ENCODE assay signal across 26 cellular contexts in the genomic region with DNA sequence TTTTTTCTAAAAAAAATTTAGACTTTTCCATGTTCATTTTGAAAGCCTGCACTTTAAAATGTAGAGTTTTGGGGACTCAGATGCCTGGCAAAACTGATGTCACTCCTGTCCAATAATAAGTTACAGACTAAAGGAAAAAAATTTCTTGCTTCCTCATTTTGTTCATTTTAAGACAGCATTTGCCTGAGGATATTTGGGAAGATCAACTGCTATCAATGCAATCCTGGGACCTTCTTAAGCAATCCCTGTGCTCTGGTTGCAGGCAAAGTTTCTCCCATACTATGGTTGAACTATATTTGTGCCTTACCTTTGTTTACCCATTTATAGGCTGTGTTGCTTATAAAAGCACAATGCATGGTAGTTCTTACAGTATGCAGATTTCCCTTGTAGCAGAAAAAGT.
A peak's percentile ranks its signal among the peaks of the same experiment; 100 is the strongest.
DNase-seq lines count a peak whose midpoint lies in the region; ATAC-seq, FAIRE-seq and TF ChIP-seq lines count a peak whose summit lies in the region.
"Had no signal": no experiment of that assay in that cellular context is flagged by ENCODE, and none has a peak within 500 bp of the region (broad histone marks: within the 10 kb centered on the region; RNA-seq: fewer than 3 reads in every experiment).

No MANE protein-coding gene starts in this region.

- intact Hi-C loops in MCF 10A (cut with micrococcal nuclease): no loop called here
- intact Hi-C loops in breast epithelium (cut with DNase I; ENCODE audit: low total_unique reads): no loop called here

- H3K27me3 ChIP-seq in breast epithelium (peaks cover 0 to 5% of the 10 kb centered on the region in 2 donors), bronchial epithelial cell (ENCODE audit: control insufficient read depth, insufficient read depth, low read length) (no peaks in the 10 kb centered on the region), trophoblast cell (ENCODE audit: insufficient read depth, low read length) (no peaks in the 10 kb centered on the region)
- H3K27me3 ChIP-seq: BE2C had no signal

- H3K27me3 Mint-ChIP-seq in MCF 10A (ENCODE audit: insufficient read depth, unreplicated experiment): peaks cover 11% of the 10 kb centered on the region
- H3K27me3 Mint-ChIP-seq: CD4-positive, alpha-beta T cell; CD8-positive, alpha-beta memory T cell had no signal

- H3K4ac ChIP-seq in trophoblast cell (ENCODE audit: low read depth, low read length): no peak overlapping the region

- H2BK12ac ChIP-seq in trophoblast cell (ENCODE audit: low read length): no peak overlapping the region

- no peak overlapping the region for H2BK120ac ChIP-seq in trophoblast cell (ENCODE audit: insufficient read depth, low read length, poor library complexity)

- no TSS peak for BruUV-seq in MCF 10A (replicated peaks; lab: Mats Ljungman, UMichigan)

- H3K79me1 ChIP-seq in trophoblast cell (ENCODE audit: low read length): no peaks in the 10 kb centered on the region

- POLR2A ChIA-PET in MCF 10A (lab: Yijun Ruan, JAX) (no interaction called here), GM10248 (lab: Yijun Ruan, JAX) (no interaction called here)

- no peak overlapping the region for H2AK5ac ChIP-seq in trophoblast cell (ENCODE audit: low read length)

- H3K36me3 ChIP-seq in breast epithelium (no peaks in the 10 kb centered on the region), bronchial epithelial cell (ENCODE audit: control insufficient read depth, insufficient read depth, low read length) (no peaks in the 10 kb centered on the region), trophoblast cell (ENCODE audit: control insufficient read depth in 1 of 2, insufficient read depth in 2 of 2, low read length in 2 of 2) (no peaks in the 10 kb centered on the region)
- H3K36me3 ChIP-seq: BE2C; BLaER1 treated with 17β-estradiol and CSF1 and Interleukin-3, amounts not matched to agents 10 nM and 100 nM had no signal

- no peak overlapping the region for H3K18ac ChIP-seq in trophoblast cell (ENCODE audit: low read length)

- no peak overlapping the region for H3K4me2 ChIP-seq in trophoblast cell (ENCODE audit: low read length)
- H3K4me2 ChIP-seq: A549, GM23338 had no signal

- DNase-seq in MCF 10A (ENCODE audit: unreplicated experiment): peak; percentile 8
- no peak for DNase-seq in breast epithelium (ENCODE audit: low spot score in 2 of 2)
- peak; percentile 69 for DNase-seq in NOMO-1 treated with DMSO at 0.1 percent for 48 hours (lab: John Stamatoyannopoulos, UW; ENCODE audit: unreplicated experiment)
- peak; percentile 54 for DNase-seq in bronchial epithelial cell (ENCODE audit: low read depth)
- peak; percentile 5 to 64 for DNase-seq in trophoblast cell
- no peak for DNase-seq in GM10248 (ENCODE audit: extremely low spot score)
- DNase-seq in HuH-7 (ENCODE audit: low spot score): no peak
- DNase-seq: 8988T; ACHN; AML-193; BE2C; CD4-positive, alpha-beta T cell; CD8-positive, alpha-beta memory T cell; DMS 273 treated with DMSO at 0.1 percent for 48 hours; DMS79; EL; GDM1; H9 had no signal

- no peaks in the 10 kb centered on the region for H3K9me3 Mint-ChIP-seq in MCF 10A (ENCODE audit: unreplicated experiment)
- H3K9me3 Mint-ChIP-seq: CD4-positive, alpha-beta T cell; GM23338 had no signal

- no peak overlapping the region for H2AFZ ChIP-seq in trophoblast cell (ENCODE audit: insufficient read depth, low read length, poor library complexity)
- H2AFZ ChIP-seq: GM23338 had no signal

- TF ChIP-seq CTCF in MCF 10A (IDR thresholded peaks at IDR 0.05; ENCODE audit: unreplicated experiment) (no peak), breast epithelium (IDR thresholded peaks at IDR 0.05) (no peak), bronchial epithelial cell (IDR thresholded peaks at IDR 0.05; ENCODE audit: insufficient read depth, low read length, severe bottlenecking) (no peak), GM10248 (IDR thresholded peaks at IDR 0.05; ENCODE audit: control extremely low read depth, extremely low read depth, low read depth, missing control alignments) (no peak)

- no peaks in the 10 kb centered on the region for H3K9me3 ChIP-seq in breast epithelium
- no peaks in the 10 kb centered on the region for H3K9me3 ChIP-seq in trophoblast cell (ENCODE audit: insufficient read depth, low read depth, low read length)
- H3K9me3 ChIP-seq: A549; BE2C; BLaER1 treated with 17β-estradiol and CSF1 and Interleukin-3, amounts not matched to agents 10 nM and 100 nM had no signal

- no peak overlapping the region for H4K12ac ChIP-seq in trophoblast cell (ENCODE audit: low read depth, low read length)

- H3K36me3 Mint-ChIP-seq in MCF 10A (ENCODE audit: insufficient read depth, unreplicated experiment): no peaks in the 10 kb centered on the region
- H3K36me3 Mint-ChIP-seq: CD14-positive monocyte; CD8-positive, alpha-beta memory T cell had no signal

- no peak overlapping the region for H2BK5ac ChIP-seq in trophoblast cell (ENCODE audit: low read depth, low read length, poor library complexity)

- H4K8ac ChIP-seq in trophoblast cell (ENCODE audit: low read depth, low read length): no peak overlapping the region

- no peaks in the 10 kb centered on the region for H3K79me2 ChIP-seq in trophoblast cell (ENCODE audit: control insufficient read depth, insufficient read depth, low read length, poor library complexity)

- CTCF ChIA-PET in MCF 10A (lab: Yijun Ruan, JAX) (no interaction called here), GM10248 (lab: Yijun Ruan, JAX) (no interaction called here)

- no peaks in the 10 kb centered on the region for H3K4me1 Mint-ChIP-seq in MCF 10A (ENCODE audit: insufficient read depth, unreplicated experiment)
- H3K4me1 Mint-ChIP-seq: CD14-positive monocyte; CD8-positive, alpha-beta memory T cell had no signal

- no peak overlapping the region for H3K14ac ChIP-seq in trophoblast cell (ENCODE audit: low read length)

- H3K9ac ChIP-seq in trophoblast cell (ENCODE audit: low read length): no peak overlapping the region
- H3K9ac ChIP-seq: BLaER1 treated with 17β-estradiol and CSF1 and Interleukin-3, amounts not matched to agents 10 nM and 100 nM had no signal

- ATAC-seq in HG02938 (IDR thresholded peaks at IDR 0.05; ENCODE audit: unreplicated experiment): no peak
- ATAC-seq: A549, GM23338, HCT116 had no signal

- no peak overlapping the region for H3K23ac ChIP-seq in trophoblast cell (ENCODE audit: low read length)

- H3K4me3 ChIP-seq in breast epithelium (no peak overlapping the region), bronchial epithelial cell (ENCODE audit: low read depth, low read length) (no peak overlapping the region), trophoblast cell (ENCODE audit: low read depth, low read length) (no peak overlapping the region)
- H3K4me3 ChIP-seq: A549; BLaER1 treated with 17β-estradiol and CSF1 and Interleukin-3, amounts not matched to agents 10 nM and 100 nM; GM23338 had no signal

- FAIRE-seq in bronchial epithelial cell (lab: Jason Lieb, UNC): no peak
- FAIRE-seq: A549, GM12891, GM18507 had no signal

- no peak overlapping the region for H3K4me3 Mint-ChIP-seq in MCF 10A (ENCODE audit: unreplicated experiment)
- H3K4me3 Mint-ChIP-seq: CD14-positive monocyte; CD4-positive, alpha-beta T cell; CD8-positive, alpha-beta memory T cell; GM23338; H9 had no signal

- no peak overlapping the region for H3K27ac Mint-ChIP-seq in MCF 10A (ENCODE audit: low read depth, unreplicated experiment)
- H3K27ac Mint-ChIP-seq: CD14-positive monocyte; CD4-positive, alpha-beta T cell; CD8-positive, alpha-beta memory T cell; GM23338; H9 had no signal

- no peak overlapping the region for H3K27ac ChIP-seq in breast epithelium
- H3K27ac ChIP-seq in trophoblast cell (ENCODE audit: low read depth, low read length): no peak overlapping the region
- H3K27ac ChIP-seq: A549; BLaER1 treated with 17β-estradiol and CSF1 and Interleukin-3, amounts not matched to agents 10 nM and 100 nM had no signal

- H4K91ac ChIP-seq in trophoblast cell (ENCODE audit: low read depth, low read length): no peak overlapping the region

- H3K4me1 ChIP-seq in breast epithelium (no peaks in the 10 kb centered on the region), trophoblast cell (ENCODE audit: control insufficient read depth in 1 of 2, insufficient read depth in 2 of 2, low read length in 2 of 2) (no peaks in the 10 kb centered on the region)
- H3K4me1 ChIP-seq: A549, BE2C had no signal

- no peak for TF ChIP-seq POLR2A in breast epithelium (IDR thresholded peaks at IDR 0.05)

Comparison
In these comparisons a context has a peak if more than half of its experiments do, and no peak if none do; other contexts are left out.
1. DNase-seq: peak in MCF 10A (single experiment), NOMO-1 treated with DMSO at 0.1 percent for 48 hours (single experiment), bronchial epithelial cell (single experiment) and trophoblast cell (2 of 2); none in breast epithelium (0 of 2), GM10248 (single experiment) and HuH-7 (single experiment).